In the genomic region with DNA sequence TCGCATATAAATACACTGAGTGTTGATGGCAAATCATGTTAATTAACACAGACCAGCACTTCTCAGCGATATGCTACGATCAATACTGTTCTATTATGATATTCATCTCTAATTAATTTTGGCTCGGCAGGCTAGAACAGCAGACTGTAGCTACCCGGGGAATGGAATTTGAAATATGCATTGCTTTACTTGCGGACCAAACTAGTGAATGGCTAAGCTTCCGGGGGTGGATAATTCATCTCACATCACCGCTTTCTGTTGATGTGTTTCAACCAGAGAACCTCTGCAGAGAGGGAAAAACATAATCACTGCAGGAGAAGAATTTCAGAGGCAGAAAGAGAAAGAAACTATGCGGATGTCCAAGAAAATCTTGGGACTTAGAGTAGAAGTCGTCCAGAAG, we compare ENCODE assay signal across 1 cellular context.
TF ChIP-seq lines count a peak whose summit lies in the region.

No MANE protein-coding gene starts in this region.

TF ChIP-seq in IMR-90, 13 proteins besides CTCF, POLR2A, EP300 and RAD21:
- TF ChIP-seq, protein P1, sequence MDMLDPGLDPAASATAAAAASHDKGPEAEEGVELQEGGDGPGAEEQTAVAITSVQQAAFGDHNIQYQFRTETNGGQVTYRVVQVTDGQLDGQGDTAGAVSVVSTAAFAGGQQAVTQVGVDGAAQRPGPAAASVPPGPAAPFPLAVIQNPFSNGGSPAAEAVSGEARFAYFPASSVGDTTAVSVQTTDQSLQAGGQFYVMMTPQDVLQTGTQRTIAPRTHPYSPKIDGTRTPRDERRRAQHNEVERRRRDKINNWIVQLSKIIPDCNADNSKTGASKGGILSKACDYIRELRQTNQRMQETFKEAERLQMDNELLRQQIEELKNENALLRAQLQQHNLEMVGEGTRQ (IDR thresholded peaks at IDR 0.05; ENCODE audit: low read depth, low read length), result no peak
- no peak for TF ChIP-seq NFE2L2 (IDR thresholded peaks at IDR 0.05; ENCODE audit: low read depth, low read length)
- TF ChIP-seq CEBPB (IDR thresholded peaks at IDR 0.05; ENCODE audit: low read depth, low read length), result no peak
- TF ChIP-seq MAFK (IDR thresholded peaks at IDR 0.05; ENCODE audit: low read depth, low read length), result no peak
- no peak for TF ChIP-seq SMC3 (IDR thresholded peaks at IDR 0.05; ENCODE audit: low read depth, low read length)
- TF ChIP-seq ELK1 (IDR thresholded peaks at IDR 0.05; ENCODE audit: borderline replicate concordance, low read depth, low read length), result no peak
- no peak for TF ChIP-seq MXI1 (IDR thresholded peaks at IDR 0.05; ENCODE audit: borderline replicate concordance, low read depth, low read length)
- no peak for TF ChIP-seq CHD1 (IDR thresholded peaks at IDR 0.05; ENCODE audit: low read depth, low read length)
- TF ChIP-seq RCOR1 (IDR thresholded peaks at IDR 0.05; ENCODE audit: insufficient replicate concordance, low read length), result no peak
- no peak for TF ChIP-seq MAZ (IDR thresholded peaks at IDR 0.05; ENCODE audit: borderline replicate concordance, low read depth, low read length)
- TF ChIP-seq RFX5 (IDR thresholded peaks at IDR 0.05; ENCODE audit: low read depth, low read length), result no peak
- TF ChIP-seq BHLHE40 (IDR thresholded peaks at IDR 0.05; ENCODE audit: low read depth, low read length), result no peak
- TF ChIP-seq FOS (IDR thresholded peaks at IDR 0.05; ENCODE audit: low read depth, low read length), result no peak
